In genomic region chr12:7017870-7018349, GRCh38 we compare ENCODE assay signal across 8 cellular contexts. TPM values are rescaled to one million over a fixed set of nuclear protein-coding genes. Genes with fewer than 3 reads are reported as not detected.
A peak's percentile ranks its signal among the peaks of the same experiment; 100 is the strongest.
DNase-seq lines count a peak whose midpoint lies in the region; TF ChIP-seq lines count a peak whose summit lies in the region.

No MANE protein-coding gene starts in this region.

- TF ChIP-seq CTCF in MCF 10A (IDR thresholded peaks at IDR 0.05; ENCODE audit: unreplicated experiment): no peak
- TF ChIP-seq CTCF in lower leg skin (IDR thresholded peaks at IDR 0.05): no peak
- no peak for TF ChIP-seq CTCF in tibial artery (IDR thresholded peaks at IDR 0.05)

- CTCF ChIA-PET in MCF 10A (lab: Yijun Ruan, JAX): interaction anchor here (0.5 to 1.7 kb wide), 25 partner anchors 8 to 1060 kb away, joined by 3 to 13 read pairs (median 4); partner anchors contain the start of gene PTMS

- H3K4me1 ChIP-seq in HAP-1: peaks cover 18% of the 10 kb centered on the region
- H3K4me1 ChIP-seq in tibial artery: peaks cover 0 to 31% (median 17%) of the 10 kb centered on the region in 4 donors

- H3K9me3 ChIP-seq in HAP-1 (no peaks in the 10 kb centered on the region), tibial artery (no peaks in the 10 kb centered on the region)

- no peaks in the 10 kb centered on the region for H3K9me3 Mint-ChIP-seq in MCF 10A (ENCODE audit: unreplicated experiment)

- intact Hi-C loops in MCF 10A (cut with micrococcal nuclease) (loop anchor here (2.0 kb wide), 2 partner anchors 25 to 47 kb away; partner anchors contain the start of genes EMG1 and PHB2), lower leg skin (cut with DNase I; ENCODE audit: low total_unique reads) (no loop called here), tibial artery (cut with DNase I; ENCODE audit: low total_unique reads) (loop anchor here (5.0 kb wide), 2 partner anchors 46 to 89 kb away; partner anchors contain the start of genes C1RL, EMG1 and PHB2)

- no peaks in the 10 kb centered on the region for H3K36me3 ChIP-seq in HAP-1 (replicated peaks)
- H3K36me3 ChIP-seq in tibial artery: peaks cover 0 to 16% (median 3%) of the 10 kb centered on the region in 3 donors

- 2% methylated on average over 16 to 25 of the region's 25 CpGs for WGBS in lower leg skin, 2 donors

- in situ Hi-C loops in HAP-1 (cut with MboI; ENCODE audit: low sequenced_read_pairs): no loop called here

- TF ChIP-seq POLR2A in lower leg skin (IDR thresholded peaks at IDR 0.05): no peak

- DNase-seq in NCI-H510A (lab: John Stamatoyannopoulos, UW) (peak; percentile 49), NCI-H510A treated with DMSO at 0.1 percent for 48 hours (lab: John Stamatoyannopoulos, UW) (no peak), HAP-1 (ENCODE audit: low spot score in 2 of 2) (peak; percentile 59 to 85), NCI-H2171 treated with DMSO at 0.1 percent for 48 hours (lab: John Stamatoyannopoulos, UW) (peak; percentile 100), MCF 10A (ENCODE audit: unreplicated experiment) (no peak), lower leg skin (ENCODE audit: low spot score in 2 of 2) (no peak), tibial artery (no peak), middle frontal gyrus (ENCODE audit: extremely low spot score, low spot score) (no peak)

- no peaks in the 10 kb centered on the region for H3K27me3 Mint-ChIP-seq in MCF 10A (ENCODE audit: insufficient read depth, unreplicated experiment)

- POLR2A ChIA-PET in MCF 10A (lab: Yijun Ruan, JAX): interaction anchor here (0.6 to 5.1 kb wide), 30 partner anchors 8 to 167 kb away, joined by 3 to 52 read pairs (median 4); partner anchors contain the start of genes C12orf57, C1R, C1S and CDCA3

- no peaks in the 10 kb centered on the region for H3K27me3 ChIP-seq in HAP-1 (ENCODE audit: low read depth)
- H3K27me3 ChIP-seq in tibial artery: no peaks in the 10 kb centered on the region

- H3K4me3 ChIP-seq in HAP-1 (peak overlapping the region; percentile 90), lower leg skin (ENCODE audit: low read depth, poor library complexity, severe bottlenecking) (peak overlapping the region; percentile 63), tibial artery (peak overlapping the region; percentile 66 to 86)

- H3K4me3 Mint-ChIP-seq in MCF 10A (ENCODE audit: unreplicated experiment): peak overlapping the region; percentile 80

- H3K36me3 Mint-ChIP-seq in MCF 10A (ENCODE audit: insufficient read depth, unreplicated experiment): peaks cover 8% of the 10 kb centered on the region

- peak overlapping the region; percentile 29 for H3K27ac Mint-ChIP-seq in MCF 10A (ENCODE audit: low read depth, unreplicated experiment)

- BruUV-seq in MCF 10A (replicated peaks; lab: Mats Ljungman, UMichigan): no TSS peak

- peak overlapping the region; percentile 84 to 97 for H3K27ac ChIP-seq in tibial artery

- peaks cover 33% of the 10 kb centered on the region for H3K4me1 Mint-ChIP-seq in MCF 10A (ENCODE audit: insufficient read depth, unreplicated experiment)

RNA-seq across cellular contexts. Expression of gene LPCAT3, which starts 0.4 kb away (rescaled TPM):
- 14.4 and 15.4 TPM in 2 replicates for total RNA-seq in MCF 10A (2022)
- 10 to 100 TPM; 29.6 to 51.2 (median 48.4) TPM for total RNA-seq in lower leg skin

RNA-seq across cellular contexts. Expression of gene C1S, which starts 42.6 kb away (rescaled TPM):
- total RNA-seq in MCF 10A (2022) (6.0 and 11.5 TPM in 2 replicates), lower leg skin (100 to 1,000 TPM in 1 of 4 donors, 10 to 100 TPM in 3; 52.6 to 187 (median 59.3) TPM)

RNA-seq across cellular contexts. Expression of gene EMG1, which starts 47.2 kb away (rescaled TPM):
- total RNA-seq in MCF 10A (2022) (66.5 and 93.8 TPM in 2 replicates), lower leg skin (10 to 100 TPM; 31.7 to 43.1 (median 34.7) TPM)

RNA-seq across cellular contexts. Expression of gene PHB2, which starts 47.4 kb away (rescaled TPM):
- total RNA-seq in MCF 10A (2022) (249 and 305 TPM in 2 replicates), lower leg skin (100 to 1,000 TPM; 176 to 256 (median 221) TPM)

Comparison
In these comparisons a context has a peak if more than half of its experiments do, and no peak if none do; other contexts are left out.
1. DNase-seq: peak in NCI-H510A (single experiment), HAP-1 (2 of 2) and NCI-H2171 treated with DMSO at 0.1 percent for 48 hours (single experiment); none in NCI-H510A treated with DMSO at 0.1 percent for 48 hours (single experiment), MCF 10A (single experiment), lower leg skin (0 of 2), tibial artery (0 of 2) and middle frontal gyrus (single experiment).
2. Peak in every context shown above with its lines, with median percentiles within 50 percentile points of each other: H3K4me3 ChIP-seq.